1 cellular context compared by ENCODE assay signal in genomic region chr2:159265171-159265576, GRCh38.
TF ChIP-seq lines count a peak whose summit lies in the region.

No MANE protein-coding gene starts in this region.

TF ChIP-seq in H1, 55 proteins besides CTCF, POLR2A, EP300 and RAD21 (continued from another document):
- TF ChIP-seq HDAC2 (IDR thresholded peaks at IDR 0.05; ENCODE audit: borderline replicate concordance in 1 of 2, low read depth in 2 of 2, low read length in 2 of 2) (no peak), SP1 (IDR thresholded peaks at IDR 0.05; ENCODE audit: low read depth, low read length) (no peak)
